ENCODE assay signal across 8 cellular contexts in genomic region chr2:46364797-46365457, GRCh38.
DNase-seq lines count a peak whose midpoint lies in the region; ATAC-seq and TF ChIP-seq lines count a peak whose summit lies in the region.

No MANE protein-coding gene starts in this region.

- peak; percentile 46 for DNase-seq in D341Med (ENCODE audit: low spot score)
- DNase-seq in NOMO-1 (lab: John Stamatoyannopoulos, UW; ENCODE audit: unreplicated experiment in 2 of 2), result peak; percentile 28 to 72
- DNase-seq in breast epithelium (ENCODE audit: low spot score in 2 of 2), result no peak
- DNase-seq in kidney epithelial cell (ENCODE audit: low read depth), result peak; percentile 14
- DNase-seq in type B pancreatic cell (ENCODE audit: extremely low spot score, unreplicated experiment), result no peak
- no peak for DNase-seq in activated CD4-positive, CD25-positive, alpha-beta regulatory T cell (lab: John Stamatoyannopoulos, UW)

- H3K27me3 ChIP-seq in breast epithelium, result no peaks in the 10 kb centered on the region
- no peaks in the 10 kb centered on the region for H3K27me3 ChIP-seq in kidney epithelial cell (ENCODE audit: control insufficient read depth, insufficient read depth, low read length)

- no peaks in the 10 kb centered on the region for H3K27me3 Mint-ChIP-seq in type B pancreatic cell

- H3K4me1 Mint-ChIP-seq in type B pancreatic cell (ENCODE audit: unreplicated experiment), result peaks cover 18% of the 10 kb centered on the region

- peak; percentile 15; the same call in 1 of the 2 replicates for TF ChIP-seq CTCF in HEK293 (tag by site-specific recombination; IDR thresholded peaks at IDR 0.05)
- TF ChIP-seq CTCF in breast epithelium (IDR thresholded peaks at IDR 0.05), result peak; percentile 63 to 70 (median 69)
- TF ChIP-seq CTCF in kidney epithelial cell (IDR thresholded peaks at IDR 0.05; ENCODE audit: insufficient read depth, low read length, poor library complexity, severe bottlenecking), result peak; percentile 70
- TF ChIP-seq CTCF in type B pancreatic cell (conservative IDR thresholded peaks at IDR 0.05), result peak; percentile 94

- no peak overlapping the region for H3K4me3 ChIP-seq in HEK293 (ENCODE audit: low read depth, low read length)
- H3K4me3 ChIP-seq in breast epithelium, result no peak overlapping the region
- no peak overlapping the region for H3K4me3 ChIP-seq in kidney epithelial cell (ENCODE audit: low read depth, low read length)

- H3K36me3 ChIP-seq in HEK293 (ENCODE audit: control insufficient read depth in 2 of 2, insufficient read depth in 1 of 2, low read length in 2 of 2) (peaks cover 0 to 40% of the 10 kb centered on the region in 2 experiments; a peak in 1 of 3 replicates), breast epithelium (no peaks in the 10 kb centered on the region), kidney epithelial cell (ENCODE audit: control insufficient read depth, insufficient read depth, low read length) (no peaks in the 10 kb centered on the region)

- H3K4me3 Mint-ChIP-seq in type B pancreatic cell, result no peak overlapping the region

- H3K9me3 ChIP-seq in HEK293 (ENCODE audit: control insufficient read depth, insufficient read depth, low read depth, low read length) (no peaks in the 10 kb centered on the region), breast epithelium (no peaks in the 10 kb centered on the region)

- no peaks in the 10 kb centered on the region for H3K9me3 Mint-ChIP-seq in type B pancreatic cell

- H3K27ac ChIP-seq in HEK293 (ENCODE audit: extremely low read depth, low read depth, low read length) (no peak overlapping the region), breast epithelium (no peak overlapping the region)

- TF ChIP-seq POLR2A in breast epithelium (IDR thresholded peaks at IDR 0.05), result no peak

- H3K4me1 ChIP-seq in HEK293 (ENCODE audit: control insufficient read depth, insufficient read depth, low read length), result no peaks in the 10 kb centered on the region
- H3K4me1 ChIP-seq in breast epithelium, result no peaks in the 10 kb centered on the region

- H3K36me3 Mint-ChIP-seq in type B pancreatic cell, result peaks cover 4% of the 10 kb centered on the region

- H3K27ac Mint-ChIP-seq in type B pancreatic cell, result peak overlapping the region; percentile 3

- CTCF ChIA-PET in HEK293 (lab: Yijun Ruan, JAX), result interaction anchor here (0.8 to 3.4 kb wide), 9 partner anchors 8 to 1080 kb away, joined by 3 to 19 read pairs (median 3); no protein-coding TSS in a partner anchor

- intact Hi-C loops in breast epithelium (cut with DNase I; ENCODE audit: low total_unique reads), result no loop called here

- no peak for ATAC-seq in HG02852 (IDR thresholded peaks at IDR 0.05; ENCODE audit: unreplicated experiment)

- POLR2A ChIA-PET in HEK293 (lab: Yijun Ruan, JAX), result no interaction called here

TF ChIP-seq in HEK293, 187 proteins besides CTCF, POLR2A, EP300 and RAD21:
- TF ChIP-seq SP2 (tag by site-specific recombination; IDR thresholded peaks at IDR 0.05) (no peak), ZNF311 (tag by site-specific recombination; IDR thresholded peaks at IDR 0.05; ENCODE audit: borderline replicate concordance) (peak; percentile 95), SETDB1 (IDR thresholded peaks at IDR 0.05; ENCODE audit: insufficient read length, low read length) (peak; percentile 60), ZNF654 (tag by site-specific recombination; IDR thresholded peaks at IDR 0.05; ENCODE audit: low read depth) (peak; percentile 69), KLF10 (tag by site-specific recombination; IDR thresholded peaks at IDR 0.05) (no peak)

Comparison
In these comparisons a context has a peak if more than half of its experiments do, and no peak if none do; other contexts are left out.
1. DNase-seq: peak in D341Med (single experiment), NOMO-1 (2 of 2) and kidney epithelial cell (single experiment); none in breast epithelium (0 of 2), type B pancreatic cell (single experiment) and activated CD4-positive, CD25-positive, alpha-beta regulatory T cell (0 of 4).
2. CTCF ChIP-seq: peak in every context shown above with its lines; median percentile 94 in type B pancreatic cell; 70 in kidney epithelial cell; 69 in breast epithelium; 15 in HEK293.